In the genomic region with DNA sequence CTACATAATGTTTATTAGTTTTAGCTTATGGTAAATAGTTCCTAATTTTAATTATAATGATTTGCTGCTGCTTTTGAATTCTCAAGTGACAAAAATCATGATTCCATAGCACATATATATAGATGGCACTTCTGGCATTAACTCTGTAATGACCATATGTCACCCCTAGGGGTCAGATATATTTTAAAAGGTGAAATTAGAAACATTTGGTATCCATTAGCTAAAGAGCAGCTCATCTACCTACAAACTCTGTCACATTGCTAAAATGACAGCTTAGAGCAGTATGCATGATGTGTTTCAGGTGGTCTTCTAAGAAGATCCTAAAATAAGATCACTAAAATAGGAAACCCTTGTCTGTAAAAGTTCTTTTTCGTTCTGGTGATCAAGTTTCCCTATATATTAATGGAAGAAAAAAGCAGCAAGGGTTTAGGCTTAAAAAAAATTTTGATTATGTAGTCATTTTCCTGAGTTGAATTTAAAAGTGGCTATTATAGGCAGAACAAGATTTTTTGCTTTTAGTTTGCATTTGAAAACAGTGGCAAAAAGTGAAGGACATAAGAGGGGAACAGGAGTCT, we compare ENCODE assay signal across 8 cellular contexts.
DNase-seq lines count a peak whose midpoint lies in the region; ATAC-seq and TF ChIP-seq lines count a peak whose summit lies in the region.

No MANE protein-coding gene starts in this region.

- no peaks in the 10 kb centered on the region for H3K79me2 ChIP-seq in OCI-LY1 (ENCODE audit: insufficient read depth, low read length)

- no peak overlapping the region for H3K27ac ChIP-seq in OCI-LY1 (ENCODE audit: low read depth, low read length, poor library complexity, severe bottlenecking)
- H3K27ac ChIP-seq in liver (ENCODE audit: low read depth in 1 of 2, low read length in 2 of 2) = no peak overlapping the region

- peak in 1 of 2 donors; percentile 39 for TF ChIP-seq RAD21 in liver (IDR thresholded peaks at IDR 0.05)

- CTCF ChIA-PET in HEK293T (lab: Yijun Ruan, JAX) = interaction anchor here (0.8 to 1.2 kb wide), 5 partner anchors 13 to 314 kb away, joined by 3 to 5 read pairs (median 4); no protein-coding TSS in a partner anchor
- CTCF ChIA-PET in activated CD8-positive, alpha-beta memory T cell treated with anti-CD3 and anti-CD28 coated beads, Interleukin-2, amount 10 ng/mL, durations not matched to agents 7 days and 5 days (lab: Charles Lee) = interaction anchor here (0.6 to 1.7 kb wide), 8 partner anchors 10 to 934 kb away, joined by 3 to 6 read pairs (median 4); no protein-coding TSS in a partner anchor

- H3K27me3 ChIP-seq in OCI-LY1 (ENCODE audit: insufficient read depth, low read length) = no peaks in the 10 kb centered on the region
- no peaks in the 10 kb centered on the region for H3K27me3 ChIP-seq in liver (ENCODE audit: control insufficient read depth in 4 of 4, insufficient read depth in 4 of 4, low read length in 3 of 4)

- H3K4me1 Mint-ChIP-seq in activated CD8-positive, alpha-beta memory T cell treated with anti-CD3 and anti-CD28 coated beads, Interleukin-2, amount 10 ng/mL, durations not matched to agents 7 days and 5 days = no peaks in the 10 kb centered on the region

- H3K27me3 Mint-ChIP-seq in activated CD8-positive, alpha-beta memory T cell treated with anti-CD3 and anti-CD28 coated beads, Interleukin-2, amount 10 ng/mL, durations not matched to agents 7 days and 5 days = no peaks in the 10 kb centered on the region

- H3K4me1 ChIP-seq in OCI-LY1 (ENCODE audit: insufficient read depth, low read length, severe bottlenecking) (no peaks in the 10 kb centered on the region), liver (ENCODE audit: control insufficient read depth in 4 of 4, insufficient read depth in 4 of 4, low read length in 3 of 4) (peaks cover 2 to 15% (median 4%) of the 10 kb centered on the region in 4 donors)

- H3K4me2 ChIP-seq in OCI-LY1 (ENCODE audit: low read length) = no peak overlapping the region

- H3K9me3 Mint-ChIP-seq in activated CD8-positive, alpha-beta memory T cell treated with anti-CD3 and anti-CD28 coated beads, Interleukin-2, amount 10 ng/mL, durations not matched to agents 7 days and 5 days (ENCODE audit: low read depth) = no peaks in the 10 kb centered on the region

- H3K9me2 ChIP-seq in OCI-LY1 (ENCODE audit: low read depth, low read length) = no peaks in the 10 kb centered on the region

- H3K4me3 ChIP-seq in OCI-LY1 (ENCODE audit: low read depth, low read length, poor library complexity, severe bottlenecking) = no peak overlapping the region
- no peak overlapping the region for H3K4me3 ChIP-seq in liver (ENCODE audit: low read depth in 1 of 3, low read length in 3 of 3)

- peak; percentile 10 for DNase-seq in HEK293T (ENCODE audit: extremely low spot score)
- DNase-seq in DMS79 treated with DMSO at 0.1 percent for 48 hours (lab: John Stamatoyannopoulos, UW) = no peak
- DNase-seq in cortex of kidney (lab: John Stamatoyannopoulos, UW) = no peak
- DNase-seq in activated naive CD4-positive, alpha-beta T cell treated with anti-CD3 and anti-CD28 coated beads, Interleukin-2, amount 50 U/mL, for 16 hours = no peak
- no peak for DNase-seq in activated CD8-positive, alpha-beta memory T cell treated with anti-CD3 and anti-CD28 coated beads, Interleukin-2, amount 10 ng/mL, durations not matched to agents 7 days and 5 days

- no peaks in the 10 kb centered on the region for H3K36me3 Mint-ChIP-seq in activated CD8-positive, alpha-beta memory T cell treated with anti-CD3 and anti-CD28 coated beads, Interleukin-2, amount 10 ng/mL, durations not matched to agents 7 days and 5 days

- TF ChIP-seq CTCF in OCI-LY1 (IDR thresholded peaks at IDR 0.05; ENCODE audit: low read length) (peak; percentile 58), liver (IDR thresholded peaks at IDR 0.05; ENCODE audit: low read depth, low read length, missing input control) (peak; percentile 32)

- no peak overlapping the region for H3K4me3 Mint-ChIP-seq in activated CD8-positive, alpha-beta memory T cell treated with anti-CD3 and anti-CD28 coated beads, Interleukin-2, amount 10 ng/mL, durations not matched to agents 7 days and 5 days

- POLR2A ChIA-PET in HEK293T (lab: Yijun Ruan, JAX) = no interaction called here

- H2AFZ ChIP-seq in OCI-LY1 (ENCODE audit: low read length) = no peak overlapping the region

- no peaks in the 10 kb centered on the region for H4K20me1 ChIP-seq in OCI-LY1 (ENCODE audit: insufficient read depth, low read length)

- H3K9me3 ChIP-seq in OCI-LY1 (ENCODE audit: low read length) (no peaks in the 10 kb centered on the region), liver (ENCODE audit: control insufficient read depth in 4 of 4, low read length in 3 of 4) (no peaks in the 10 kb centered on the region)

- no peaks in the 10 kb centered on the region for H3K36me3 ChIP-seq in OCI-LY1 (ENCODE audit: insufficient read depth, low read length)
- no peaks in the 10 kb centered on the region for H3K36me3 ChIP-seq in liver (ENCODE audit: control insufficient read depth in 4 of 4, insufficient read depth in 3 of 4, low read depth in 1 of 4, low read length in 3 of 4)

- WGBS in liver = 98% methylated on average over 1 of the region's 1 CpG

- H3F3A ChIP-seq in OCI-LY1 (ENCODE audit: insufficient read depth, low read length) = peaks cover 4% of the 10 kb centered on the region; the same call in 1 of the 2 replicates

- peak; percentile 93 for ATAC-seq in GM18502 (IDR thresholded peaks at IDR 0.05; ENCODE audit: poor library complexity, unreplicated experiment)
- ATAC-seq in activated CD8-positive, alpha-beta memory T cell treated with anti-CD3 and anti-CD28 coated beads, Interleukin-2, amount 10 ng/mL, durations not matched to agents 7 days and 5 days = no peak

- no peak overlapping the region for H3K27ac Mint-ChIP-seq in activated CD8-positive, alpha-beta memory T cell treated with anti-CD3 and anti-CD28 coated beads, Interleukin-2, amount 10 ng/mL, durations not matched to agents 7 days and 5 days

- H3K9ac ChIP-seq in OCI-LY1 (ENCODE audit: low read length) (no peak overlapping the region), liver (ENCODE audit: low read depth in 1 of 2, low read length in 2 of 2) (no peak overlapping the region)

TF ChIP-seq in HEK293T, 16 proteins besides CTCF, POLR2A, EP300 and RAD21:
- TF ChIP-seq NFRKB (IDR thresholded peaks at IDR 0.05) (no peak), BHLHE40 (IDR thresholded peaks at IDR 0.05; ENCODE audit: borderline replicate concordance) (no peak), SUZ12 (IDR thresholded peaks at IDR 0.05) (no peak), FOXK2 (IDR thresholded peaks at IDR 0.05) (no peak), FOXA1 (IDR thresholded peaks at IDR 0.05) (no peak), L3MBTL2 (conservative IDR thresholded peaks at IDR 0.05) (no peak), ZNF384 (IDR thresholded peaks at IDR 0.05) (no peak), HDGF (IDR thresholded peaks at IDR 0.05; ENCODE audit: borderline replicate concordance) (no peak), CTBP1 (IDR thresholded peaks at IDR 0.05; ENCODE audit: borderline replicate concordance) (no peak), SP1 (IDR thresholded peaks at IDR 0.05) (no peak)
- TF ChIP-seq, protein P1, sequence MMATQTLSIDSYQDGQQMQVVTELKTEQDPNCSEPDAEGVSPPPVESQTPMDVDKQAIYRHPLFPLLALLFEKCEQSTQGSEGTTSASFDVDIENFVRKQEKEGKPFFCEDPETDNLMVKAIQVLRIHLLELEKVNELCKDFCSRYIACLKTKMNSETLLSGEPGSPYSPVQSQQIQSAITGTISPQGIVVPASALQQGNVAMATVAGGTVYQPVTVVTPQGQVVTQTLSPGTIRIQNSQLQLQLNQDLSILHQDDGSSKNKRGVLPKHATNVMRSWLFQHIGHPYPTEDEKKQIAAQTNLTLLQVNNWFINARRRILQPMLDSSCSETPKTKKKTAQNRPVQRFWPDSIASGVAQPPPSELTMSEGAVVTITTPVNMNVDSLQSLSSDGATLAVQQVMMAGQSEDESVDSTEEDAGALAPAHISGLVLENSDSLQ (IDR thresholded peaks at IDR 0.05) = no peak

TF ChIP-seq in liver, 16 proteins besides CTCF, POLR2A, EP300 and RAD21:
- no peak for TF ChIP-seq EGR1 (IDR thresholded peaks at IDR 0.05; ENCODE audit: low read depth in 2 of 2)
- TF ChIP-seq, protein P2, sequence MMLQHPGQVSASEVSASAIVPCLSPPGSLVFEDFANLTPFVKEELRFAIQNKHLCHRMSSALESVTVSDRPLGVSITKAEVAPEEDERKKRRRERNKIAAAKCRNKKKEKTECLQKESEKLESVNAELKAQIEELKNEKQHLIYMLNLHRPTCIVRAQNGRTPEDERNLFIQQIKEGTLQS (IDR thresholded peaks at IDR 0.05) = no peak
- TF ChIP-seq, protein P3, sequence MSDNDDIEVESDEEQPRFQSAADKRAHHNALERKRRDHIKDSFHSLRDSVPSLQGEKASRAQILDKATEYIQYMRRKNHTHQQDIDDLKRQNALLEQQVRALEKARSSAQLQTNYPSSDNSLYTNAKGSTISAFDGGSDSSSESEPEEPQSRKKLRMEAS (IDR thresholded peaks at IDR 0.05) = no peak
- TF ChIP-seq FOXA2 (IDR thresholded peaks at IDR 0.05) = no peak
- TF ChIP-seq, protein P4, sequence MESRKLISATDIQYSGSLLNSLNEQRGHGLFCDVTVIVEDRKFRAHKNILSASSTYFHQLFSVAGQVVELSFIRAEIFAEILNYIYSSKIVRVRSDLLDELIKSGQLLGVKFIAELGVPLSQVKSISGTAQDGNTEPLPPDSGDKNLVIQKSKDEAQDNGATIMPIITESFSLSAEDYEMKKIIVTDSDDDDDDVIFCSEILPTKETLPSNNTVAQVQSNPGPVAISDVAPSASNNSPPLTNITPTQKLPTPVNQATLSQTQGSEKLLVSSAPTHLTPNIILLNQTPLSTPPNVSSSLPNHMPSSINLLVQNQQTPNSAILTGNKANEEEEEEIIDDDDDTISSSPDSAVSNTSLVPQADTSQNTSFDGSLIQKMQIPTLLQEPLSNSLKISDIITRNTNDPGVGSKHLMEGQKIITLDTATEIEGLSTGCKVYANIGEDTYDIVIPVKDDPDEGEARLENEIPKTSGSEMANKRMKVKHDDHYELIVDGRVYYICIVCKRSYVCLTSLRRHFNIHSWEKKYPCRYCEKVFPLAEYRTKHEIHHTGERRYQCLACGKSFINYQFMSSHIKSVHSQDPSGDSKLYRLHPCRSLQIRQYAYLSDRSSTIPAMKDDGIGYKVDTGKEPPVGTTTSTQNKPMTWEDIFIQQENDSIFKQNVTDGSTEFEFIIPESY (IDR thresholded peaks at IDR 0.05) = no peak
- no peak for TF ChIP-seq GABPA (IDR thresholded peaks at IDR 0.05 in 1 of 2, conservative IDR thresholded peaks at IDR 0.05 in 1 of 2)
- no peak for TF ChIP-seq HNF4G (IDR thresholded peaks at IDR 0.05)
- no peak for TF ChIP-seq FOXA1 (IDR thresholded peaks at IDR 0.05)
- no peak for TF ChIP-seq SP1 (IDR thresholded peaks at IDR 0.05)
- no peak for TF ChIP-seq NR2F2 (IDR thresholded peaks at IDR 0.05)
- TF ChIP-seq RXRA (IDR thresholded peaks at IDR 0.05) = no peak
